Comparison of ENCODE assay signal across 8 cellular contexts in genomic region chr11:72040497-72041363, GRCh38. TPM values are rescaled to one million over a fixed set of nuclear protein-coding genes. Genes with fewer than 3 reads are reported as not detected.
DNase-seq lines count a peak whose midpoint lies in the region; ATAC-seq, FAIRE-seq and TF ChIP-seq lines count a peak whose summit lies in the region.

No MANE protein-coding gene starts in this region.

- peaks cover 91% of the 10 kb centered on the region for H3K79me2 ChIP-seq in astrocyte (ENCODE audit: insufficient read depth, low read length)

- H3K27me3 Mint-ChIP-seq in T-helper 2 cell treated with Interferon-gamma antibody and Interleukin-4, amounts not matched to agents 5 μg/mL and 100 μg/mL, for 36 hours (ENCODE audit: low read depth), result no peaks in the 10 kb centered on the region
- no peaks in the 10 kb centered on the region for H3K27me3 Mint-ChIP-seq in astrocyte (ENCODE audit: low read depth, unreplicated experiment)

- peaks cover 44% of the 10 kb centered on the region for H4K20me1 ChIP-seq in astrocyte (ENCODE audit: insufficient read depth, low read length)

- H3K4me1 Mint-ChIP-seq in T-helper 2 cell treated with Interferon-gamma antibody and Interleukin-4, amounts not matched to agents 5 μg/mL and 100 μg/mL, for 36 hours (ENCODE audit: low read depth), result peaks cover 32% of the 10 kb centered on the region
- peaks cover 15% of the 10 kb centered on the region for H3K4me1 Mint-ChIP-seq in astrocyte (ENCODE audit: low read depth, unreplicated experiment)

- ATAC-seq in right cardiac atrium (peak; percentile 88 to 89), upper lobe of right lung (peak; percentile 88), GM21576 (IDR thresholded peaks at IDR 0.05; ENCODE audit: unreplicated experiment) (no peak)

- H3K9me3 ChIP-seq in astrocyte (ENCODE audit: insufficient read depth, low read depth, low read length) (no peaks in the 10 kb centered on the region), right cardiac atrium (ENCODE audit: control insufficient read depth, low read length) (no peaks in the 10 kb centered on the region), prostate gland (no peaks in the 10 kb centered on the region), upper lobe of right lung (no peaks in the 10 kb centered on the region)

- peaks cover 22% of the 10 kb centered on the region for H3K36me3 Mint-ChIP-seq in T-helper 2 cell treated with Interferon-gamma antibody and Interleukin-4, amounts not matched to agents 5 μg/mL and 100 μg/mL, for 36 hours (ENCODE audit: low read depth)
- peaks cover 4% of the 10 kb centered on the region for H3K36me3 Mint-ChIP-seq in astrocyte (ENCODE audit: low read depth, unreplicated experiment)

- H3K27ac ChIP-seq in astrocyte (ENCODE audit: low read depth, low read length) (peak overlapping the region; percentile 95), right cardiac atrium (ENCODE audit: low read length) (peak overlapping the region; percentile 91), prostate gland (peak overlapping the region; percentile 97 to 98), upper lobe of right lung (peak overlapping the region; percentile 98)

- H3K9me3 Mint-ChIP-seq in T-helper 2 cell treated with Interferon-gamma antibody and Interleukin-4, amounts not matched to agents 5 μg/mL and 100 μg/mL, for 36 hours, result no peaks in the 10 kb centered on the region
- H3K9me3 Mint-ChIP-seq in astrocyte (ENCODE audit: unreplicated experiment), result no peaks in the 10 kb centered on the region

- H3K27me3 ChIP-seq in astrocyte (ENCODE audit: insufficient read depth, low read length) (no peaks in the 10 kb centered on the region), right cardiac atrium (ENCODE audit: control insufficient read depth, insufficient read depth) (no peaks in the 10 kb centered on the region), prostate gland (replicated peaks; ENCODE audit: insufficient read depth) (no peaks in the 10 kb centered on the region), upper lobe of right lung (no peaks in the 10 kb centered on the region)

- H3K4me3 ChIP-seq in astrocyte (ENCODE audit: insufficient read depth, low read depth, low read length) (peak overlapping the region; percentile 81), right cardiac atrium (ENCODE audit: low read length) (peak overlapping the region; percentile 59), prostate gland (peak overlapping the region; percentile 38 to 51), upper lobe of right lung (peak overlapping the region; percentile 68)

- H2AFZ ChIP-seq in astrocyte (ENCODE audit: low read depth, low read length), result peak overlapping the region; percentile 77

- WGBS in right cardiac atrium, result under 1% methylated on average over 23 of the region's 23 CpGs
- under 1% methylated on average over 23 of the region's 23 CpGs for WGBS in prostate gland

- H3K36me3 ChIP-seq in astrocyte (ENCODE audit: insufficient read depth, low read length), result no peaks in the 10 kb centered on the region
- no peaks in the 10 kb centered on the region for H3K36me3 ChIP-seq in prostate gland
- H3K36me3 ChIP-seq in upper lobe of right lung, result peaks cover 1% of the 10 kb centered on the region

- H3K9ac ChIP-seq in astrocyte (ENCODE audit: low read length), result peak overlapping the region; percentile 95

- intact Hi-C loops in right cardiac atrium (cut with DNase I), result loop anchor here in 2 of 4 donors (5.0 kb wide), 2 partner anchors 37 to 42 kb away; partner anchors contain the start of genes LRRC51 (in 1 of the 2) and NUMA1 (in 1 of the 2)
- intact Hi-C loops in prostate gland (cut with DNase I), result loop anchor here (2.0 kb wide), 1 partner anchor 40 kb away; the partner anchor contains the start of genes LRRC51 and NUMA1
- intact Hi-C loops in upper lobe of right lung (cut with DNase I), result no loop called here

- no peak overlapping the region for H3K27ac Mint-ChIP-seq in T-helper 2 cell treated with Interferon-gamma antibody and Interleukin-4, amounts not matched to agents 5 μg/mL and 100 μg/mL, for 36 hours
- no peak overlapping the region for H3K27ac Mint-ChIP-seq in astrocyte (ENCODE audit: unreplicated experiment)

- H3K4me2 ChIP-seq in astrocyte (ENCODE audit: low read length), result peak overlapping the region; percentile 99

- TF ChIP-seq POLR2A in prostate gland (IDR thresholded peaks at IDR 0.05), result peak; percentile 57

- DNase-seq in GM04503 (ENCODE audit: low read depth) (peak; percentile 77), NCI-H1092 treated with DMSO at 0.1 percent for 48 hours (lab: John Stamatoyannopoulos, UW) (peak; percentile 97), astrocyte (ENCODE audit: low read depth) (peak; percentile 88), right cardiac atrium (peak; percentile 96 to 99 (median 99)), prostate gland (ENCODE audit: low spot score) (peak; percentile 97), upper lobe of right lung (peak; percentile 96)
- peak; percentile 46 for DNase-seq in T-helper 2 cell treated with Interferon-gamma antibody and Interleukin-4, amounts not matched to agents 5 μg/mL and 100 μg/mL, for 36 hours (ENCODE audit: low spot score)

- no peak overlapping the region for H3K4me3 Mint-ChIP-seq in T-helper 2 cell treated with Interferon-gamma antibody and Interleukin-4, amounts not matched to agents 5 μg/mL and 100 μg/mL, for 36 hours
- H3K4me3 Mint-ChIP-seq in astrocyte (ENCODE audit: unreplicated experiment), result no peak overlapping the region

- H3K4me1 ChIP-seq in astrocyte (ENCODE audit: insufficient read depth, low read length) (peaks cover 44% of the 10 kb centered on the region), right cardiac atrium (ENCODE audit: control insufficient read depth, insufficient read depth, low read length) (peaks cover 13% of the 10 kb centered on the region), prostate gland (replicated peaks) (peaks cover 25% of the 10 kb centered on the region), upper lobe of right lung (peaks cover 54% of the 10 kb centered on the region)

- FAIRE-seq in astrocyte (lab: Jason Lieb, UNC), result no peak

- TF ChIP-seq CTCF in astrocyte (IDR thresholded peaks at IDR 0.05; ENCODE audit: insufficient read depth, low read depth, low read length) (no peak), prostate gland (IDR thresholded peaks at IDR 0.05) (no peak), upper lobe of right lung (IDR thresholded peaks at IDR 0.05) (no peak)

RNA-seq across cellular contexts. Expression of gene NUMA1, which starts 39.6 kb away (rescaled TPM):
- total RNA-seq in astrocyte (99.3 and 111 TPM in 2 replicates), right cardiac atrium (100 to 1,000 TPM in 3 of 4 donors, 10 to 100 TPM in 1; 75.8 to 125 (median 102) TPM), prostate gland (100 to 1,000 TPM; 623 to 712 TPM), upper lobe of right lung (192 TPM)
- polyA plus RNA-seq in right cardiac atrium, result 104 TPM

RNA-seq across cellular contexts. Expression of gene LRRC51, which starts 39.9 kb away (rescaled TPM):
- total RNA-seq in astrocyte (4.2 and 4.4 TPM in 2 replicates), right cardiac atrium (1 to 10 TPM; 3.8 to 5.5 (median 4.9) TPM), prostate gland (10 to 100 TPM; 13.1 to 25.1 TPM), upper lobe of right lung (6.8 TPM)
- 3.8 TPM for polyA plus RNA-seq in right cardiac atrium

RNA-seq across cellular contexts. Expression of gene IL18BP, which starts 42.0 kb away (rescaled TPM):
- total RNA-seq in astrocyte, result 14.1 and 15.2 TPM in 2 replicates
- total RNA-seq in right cardiac atrium, result 1 to 10 TPM; 2.7 to 5.3 (median 4.1) TPM
- 3.3 TPM for polyA plus RNA-seq in right cardiac atrium
- 10 to 100 TPM in 1 of 2 donors, 1 to 10 TPM in 1; 3.1 to 13.9 TPM for total RNA-seq in prostate gland
- total RNA-seq in upper lobe of right lung, result 21.5 TPM

Comparison
In these comparisons a context has a peak if more than half of its experiments do, and no peak if none do; other contexts are left out.
1. DNase-seq: peak in every context shown above with its lines; median percentile 99 in right cardiac atrium; 97 in NCI-H1092 treated with DMSO at 0.1 percent for 48 hours; 97 in prostate gland; 96 in upper lobe of right lung; 88 in astrocyte; 77 in GM04503; 46 in T-helper 2 cell treated with Interferon-gamma antibody and Interleukin-4, amounts not matched to agents 5 μg/mL and 100 μg/mL, for 36 hours.